In the genomic region with DNA sequence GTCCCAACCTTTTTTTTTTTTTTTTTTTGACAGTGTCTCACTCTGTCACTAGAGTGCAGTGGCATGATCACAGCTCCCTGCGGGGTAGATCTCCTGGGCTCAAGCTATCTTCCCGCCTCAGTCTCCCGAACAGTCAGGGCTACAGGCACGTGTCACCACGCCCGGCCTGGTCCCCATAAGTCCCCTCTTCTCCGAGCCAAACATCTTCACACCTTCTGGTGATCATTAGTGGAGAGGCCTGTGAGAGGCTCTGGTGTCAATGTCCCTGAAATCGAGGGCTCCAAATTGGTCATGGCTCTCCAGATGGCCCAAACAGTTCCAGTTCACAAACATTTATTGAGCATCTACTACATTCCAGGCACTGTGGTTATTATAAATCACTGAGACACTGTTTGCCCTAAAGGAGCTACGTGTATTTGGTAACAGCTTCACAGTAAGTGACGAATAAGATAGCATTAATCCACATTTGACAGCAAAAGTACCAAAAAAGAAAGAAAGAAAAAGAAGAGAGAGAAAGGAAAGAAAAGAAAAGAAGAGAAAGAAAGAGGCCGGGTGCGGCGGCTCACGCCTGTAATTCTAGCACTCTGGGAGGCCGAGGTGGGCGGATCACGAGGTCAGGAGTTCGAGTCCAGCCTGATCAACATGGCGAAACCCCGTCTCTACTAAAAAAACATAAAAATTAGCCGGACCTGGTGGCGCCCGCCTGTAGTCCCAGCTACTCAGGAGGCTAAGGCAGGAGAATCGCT, we compare ENCODE assay signal across 8 cellular contexts. TPM values are rescaled to one million over a fixed set of nuclear protein-coding genes. Genes with fewer than 3 reads are reported as not detected.
DNase-seq lines count a peak whose midpoint lies in the region; ATAC-seq and TF ChIP-seq lines count a peak whose summit lies in the region.

No MANE protein-coding gene starts in this region.

- CTCF ChIA-PET in Panc1 (lab: Charles Lee): interaction anchor here (0.6 to 0.7 kb wide), 4 partner anchors 18 to 234 kb away, joined by 3 to 12 read pairs (median 6); no protein-coding TSS in a partner anchor

- POLR2A ChIA-PET in Panc1 (lab: Charles Lee): interaction anchor here (0.6 to 1.0 kb wide), 5 partner anchors 9 to 404 kb away, joined by 3 to 14 read pairs (median 3); no protein-coding TSS in a partner anchor

- intact Hi-C loops in Panc1 (cut with micrococcal nuclease; ENCODE audit: unreplicated experiment): no loop called here

- H3K4me1 ChIP-seq in BLaER1: peaks cover 23% of the 10 kb centered on the region
- H3K4me1 ChIP-seq in Panc1 (ENCODE audit: control insufficient read depth, insufficient read depth, low read length): peaks cover 4% of the 10 kb centered on the region
- H3K4me1 ChIP-seq in effector memory CD4-positive, alpha-beta T cell (ENCODE audit: control insufficient read depth, insufficient read depth, low read length, poor library complexity, severe bottlenecking): peaks cover 11% of the 10 kb centered on the region

- ATAC-seq in Panc1 (no peak), GM21390 (IDR thresholded peaks at IDR 0.05; ENCODE audit: unreplicated experiment) (no peak), GM21381 (IDR thresholded peaks at IDR 0.05; ENCODE audit: unreplicated experiment) (no peak)

- peak overlapping the region; percentile 92 for H3K4me3 ChIP-seq in BLaER1
- peak overlapping the region; percentile 97 to 99 for H3K4me3 ChIP-seq in Panc1 (ENCODE audit: low read depth in 2 of 2, low read length in 2 of 2)
- peak overlapping the region; percentile 96 for H3K4me3 ChIP-seq in effector memory CD4-positive, alpha-beta T cell (ENCODE audit: insufficient read depth, low read depth, low read length, poor library complexity, severe bottlenecking)

- H3K4me2 ChIP-seq in BLaER1: peak overlapping the region; percentile 90

- peak overlapping the region; percentile 86 for H3K27ac ChIP-seq in BLaER1
- H3K27ac ChIP-seq in Panc1 (ENCODE audit: low read length): peak overlapping the region; percentile 97
- H3K27ac ChIP-seq in effector memory CD4-positive, alpha-beta T cell (ENCODE audit: insufficient read depth, low read length, poor library complexity, severe bottlenecking): peak overlapping the region; percentile 84

- H3K36me3 ChIP-seq in BLaER1: peaks cover 25% of the 10 kb centered on the region
- peaks cover 23% of the 10 kb centered on the region for H3K36me3 ChIP-seq in Panc1 (ENCODE audit: control insufficient read depth, insufficient read depth, low read length)
- peaks cover 10% of the 10 kb centered on the region for H3K36me3 ChIP-seq in effector memory CD4-positive, alpha-beta T cell (ENCODE audit: control insufficient read depth, insufficient read depth, low read length)

- DNase-seq in Panc1 (ENCODE audit: low read depth, low spot score): no peak
- no peak for DNase-seq in effector memory CD4-positive, alpha-beta T cell
- DNase-seq in neural crest cell (ENCODE audit: low read depth, low spot score): no peak
- DNase-seq in cerebellar nuclear complex (lab: John Stamatoyannopoulos, UW): no peak
- DNase-seq in COLO668 (lab: John Stamatoyannopoulos, UW; ENCODE audit: unreplicated experiment): no peak

- H3K9me3 Mint-ChIP-seq in neural crest cell: no peaks in the 10 kb centered on the region

- H3K4me3 Mint-ChIP-seq in neural crest cell: peak overlapping the region; percentile 100

- in situ Hi-C loops in Panc1 (cut with HindIII; ENCODE audit: low pct_unique_long_range_greater_than_20kb, low sequenced_read_pairs): no loop called here

- H3K9ac ChIP-seq in BLaER1: peak overlapping the region; percentile 92

- peaks cover 3% of the 10 kb centered on the region for H3K36me3 Mint-ChIP-seq in neural crest cell (ENCODE audit: low read depth)

- H3K27me3 ChIP-seq in BLaER1: no peaks in the 10 kb centered on the region
- no peaks in the 10 kb centered on the region for H3K27me3 ChIP-seq in Panc1 (ENCODE audit: control insufficient read depth, insufficient read depth, low read length)
- no peaks in the 10 kb centered on the region for H3K27me3 ChIP-seq in effector memory CD4-positive, alpha-beta T cell (replicated peaks; ENCODE audit: control insufficient read depth, insufficient read depth, low read length, poor library complexity, severe bottlenecking)

- H4K20me1 ChIP-seq in BLaER1: peaks cover 11% of the 10 kb centered on the region; the same call in 1 of the 2 replicates

- TF ChIP-seq CTCF in Panc1 (IDR thresholded peaks at IDR 0.05): no peak
- TF ChIP-seq CTCF in neural crest cell (conservative IDR thresholded peaks at IDR 0.05): no peak

- peaks cover 20% of the 10 kb centered on the region for H3K4me1 Mint-ChIP-seq in neural crest cell

- H3K9me3 ChIP-seq in BLaER1 (no peaks in the 10 kb centered on the region), Panc1 (ENCODE audit: control insufficient read depth, insufficient read depth, low read depth, low read length) (no peaks in the 10 kb centered on the region)
- no peaks in the 10 kb centered on the region for H3K9me3 ChIP-seq in effector memory CD4-positive, alpha-beta T cell (ENCODE audit: control insufficient read depth, low read length)

- H3K27me3 Mint-ChIP-seq in neural crest cell (ENCODE audit: low read depth): no peaks in the 10 kb centered on the region

- BruUV-seq in Panc1 (replicated peaks; lab: Mats Ljungman, UMichigan): TSS peak; percentile 98

- H3K27ac Mint-ChIP-seq in neural crest cell (ENCODE audit: unreplicated experiment): peak overlapping the region; percentile 99

RNA-seq across cellular contexts. Expression of gene TIMM17A, which starts 0.9 kb away (rescaled TPM):
- total RNA-seq in Panc1 (2021; ENCODE audit: unreplicated experiment) (118 TPM), neural crest cell (59.6 and 63.9 TPM in 2 replicates)
- 78.7 TPM for polyA plus RNA-seq in Panc1 (2012; ENCODE audit: insufficient read length)

RNA-seq across cellular contexts. Expression of gene LMOD1, which starts 8.1 kb away (rescaled TPM):
- total RNA-seq in Panc1 (2021; ENCODE audit: unreplicated experiment) (0.13 TPM), neural crest cell (0.19 and 0.39 TPM in 2 replicates)
- 0.07 TPM for polyA plus RNA-seq in Panc1 (2012; ENCODE audit: insufficient read length)

RNA-seq across cellular contexts. Expression of gene RNPEP, which starts 28.0 kb away (rescaled TPM):
- total RNA-seq in Panc1 (2021; ENCODE audit: unreplicated experiment) (99.8 TPM), neural crest cell (47.7 and 50.8 TPM in 2 replicates)
- polyA plus RNA-seq in Panc1 (2012; ENCODE audit: insufficient read length): 87.7 TPM

RNA-seq across cellular contexts. Expression of gene ELF3, which starts 56.0 kb away (rescaled TPM):
- total RNA-seq in Panc1 (2021; ENCODE audit: unreplicated experiment) (126 TPM), neural crest cell (0.19 and 0.55 TPM in 2 replicates)
- 85.4 TPM for polyA plus RNA-seq in Panc1 (2012; ENCODE audit: insufficient read length)
